ENCODE assay signal across 26 cellular contexts in genomic region chr3:149998946-149999345, GRCh38.
"Had no signal": no experiment of that assay in that cellular context is flagged by ENCODE, and none has a peak within 500 bp of the region (broad histone marks: within the 10 kb centered on the region; RNA-seq: fewer than 3 reads in every experiment).

No MANE protein-coding gene starts in this region.

- DNase-seq: natural killer cell; occipital lobe; ovary; posterior cingulate gyrus; psoas muscle; right cardiac atrium; right lobe of liver; sigmoid colon; small intestine; stimulated activated CD4-positive, alpha-beta T cell treated with anti-CD3 and anti-CD28 coated beads, Interleukin-15, amount 100 ng/mL, for 24 hours; stimulated activated CD4-positive, alpha-beta T cell treated with anti-CD3 and anti-CD28 coated beads, Interleukin-2, amount 100 ng/mL, for 24 hours; stimulated activated CD4-positive, alpha-beta T cell treated with anti-CD3 and anti-CD28 coated beads, Interleukin-2, amount 100 ng/mL, for 48 hours; stimulated activated CD4-positive, alpha-beta T cell treated with anti-CD3 and anti-CD28 coated beads, Interleukin-4, amount 100 ng/mL, for 24 hours; stimulated activated naive B cell treated with anti-CD40 and anti-IgM and Interleukin-4, amounts not matched to agents 10 μg/mL and 1 μg/mL and 100 μg/mL, for 72 hours; stimulated activated naive CD4-positive, alpha-beta T cell treated with Interleukin-2 at 50 U/mL for 16 hours; stomach; thyroid gland; trophoblast cell; upper lobe of left lung had no signal

- H2AFZ ChIP-seq: neural progenitor cell, parathyroid adenoma had no signal

- H3K27ac ChIP-seq: neural progenitor cell, ovary, parathyroid adenoma, psoas muscle, right lobe of liver, sigmoid colon, stomach, thoracic aorta, thyroid gland, tibial nerve, upper lobe of left lung, vagina had no signal

- H3K9ac ChIP-seq: neural progenitor cell, parathyroid adenoma had no signal

- ATAC-seq: natural killer cell; psoas muscle; right cardiac atrium; right lobe of liver; stimulated activated effector memory CD8-positive, alpha-beta T cell treated with anti-CD3 and anti-CD28 coated beads, Interleukin-12 subunit alpha, Interleukin-12 subunit beta, amount 100 ng/mL, for 72 hours; stimulated activated naive B cell treated with anti-CD40 and anti-IgM and Interleukin-4, amounts not matched to agents 10 μg/mL and 1 μg/mL and 100 μg/mL, for 72 hours had no signal

- H3K4me3 ChIP-seq: neural progenitor cell, ovary, psoas muscle, right lobe of liver, sigmoid colon, stomach, thoracic aorta, thyroid gland, tibial nerve, upper lobe of left lung, vagina had no signal

- H3K9me3 ChIP-seq: ovary, right lobe of liver, thyroid gland, vagina had no signal

- H3K36me3 ChIP-seq: neural progenitor cell, ovary, right lobe of liver, sigmoid colon, stomach, thoracic aorta, thyroid gland, tibial nerve, upper lobe of left lung, vagina had no signal

- H3K4me2 ChIP-seq: neural progenitor cell had no signal

- H3K27me3 ChIP-seq: neural progenitor cell, ovary, right lobe of liver, sigmoid colon, stomach, thyroid gland, tibial nerve, upper lobe of left lung, vagina had no signal

- H3K79me2 ChIP-seq: parathyroid adenoma had no signal

- H3K4me1 ChIP-seq: neural progenitor cell, parathyroid adenoma, psoas muscle, right lobe of liver, sigmoid colon, stomach, tibial nerve, upper lobe of left lung, vagina had no signal

- FAIRE-seq: small intestine, urothelium cell line had no signal
